ENCODE assay signal across 12 cellular contexts in the genomic region with DNA sequence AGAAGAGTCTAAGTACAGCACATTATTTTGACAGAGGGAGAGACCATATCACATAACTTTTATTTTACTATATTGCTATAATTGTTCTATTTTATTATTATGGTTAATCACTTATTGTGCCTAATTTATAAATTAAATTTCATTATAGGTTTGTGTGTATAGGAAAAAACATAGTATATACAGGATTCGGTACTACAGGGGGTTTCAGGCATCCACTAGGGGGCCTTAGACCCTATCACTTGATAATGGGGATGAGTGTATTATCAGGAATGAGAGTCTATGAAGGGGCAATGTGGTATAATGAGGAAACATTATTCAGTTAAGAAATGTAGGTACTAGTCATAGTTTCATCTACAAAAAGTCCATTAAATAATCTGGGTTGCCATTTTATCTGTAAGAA.
DNase-seq lines count a peak whose midpoint lies in the region; ATAC-seq, FAIRE-seq and TF ChIP-seq lines count a peak whose summit lies in the region.
"Had no signal": no experiment of that assay in that cellular context is flagged by ENCODE, and none has a peak within 500 bp of the region (broad histone marks: within the 10 kb centered on the region; RNA-seq: fewer than 3 reads in every experiment).

No MANE protein-coding gene starts in this region.

- no peaks in the 10 kb centered on the region for H3K9me1 ChIP-seq in endothelial cell of umbilical vein (replicated peaks; ENCODE audit: control insufficient read depth, extremely low read depth, insufficient read depth, low read length)

- in situ Hi-C loops in ACHN (cut with HindIII; ENCODE audit: low pct_ligation_motif_present, low pct_unique_long_range_greater_than_20kb, low sequenced_read_pairs), result no loop called here

- no peak overlapping the region for H3K4me2 ChIP-seq in endothelial cell of umbilical vein (ENCODE audit: insufficient read depth, low read length)

- H4K20me1 ChIP-seq in endothelial cell of umbilical vein (replicated peaks; ENCODE audit: control insufficient read depth, extremely low read depth, insufficient read depth, low read length), result no peaks in the 10 kb centered on the region

- no peak overlapping the region for H3K9ac ChIP-seq in endothelial cell of umbilical vein (replicated peaks; ENCODE audit: extremely low read depth, insufficient read depth, low read length)

- TF ChIP-seq EP300 in upper lobe of left lung (IDR thresholded peaks at IDR 0.05), result no peak

- ATAC-seq in GM18909 (IDR thresholded peaks at IDR 0.05; ENCODE audit: poor library complexity, unreplicated experiment) (peak; percentile 68), upper lobe of left lung (ENCODE audit: low FRiP score in 2 of 2) (no peak)
- ATAC-seq: T-helper 17 cell had no signal

- H3K4me1 ChIP-seq in endothelial cell of umbilical vein (ENCODE audit: control insufficient read depth, extremely low read depth, insufficient read depth, low read length), result no peaks in the 10 kb centered on the region
- no peaks in the 10 kb centered on the region for H3K4me1 ChIP-seq in upper lobe of left lung

- no peak overlapping the region for H2AFZ ChIP-seq in endothelial cell of umbilical vein (ENCODE audit: low read depth, low read length)

- H3K36me3 ChIP-seq in endothelial cell of umbilical vein (ENCODE audit: control insufficient read depth in 2 of 2, extremely low read depth in 1 of 2, insufficient read depth in 2 of 2, low read length in 2 of 2) (no peaks in the 10 kb centered on the region), upper lobe of left lung (no peaks in the 10 kb centered on the region)

- dilution Hi-C loops in endothelial cell of umbilical vein (cut with MboI; ENCODE audit: extremely low pct_ligation_motif_present, low sequenced_read_pairs), result no loop called here

- H3K79me2 ChIP-seq in endothelial cell of umbilical vein (ENCODE audit: control insufficient read depth, insufficient read depth, low read length), result no peaks in the 10 kb centered on the region

- TF ChIP-seq POLR2A in endothelial cell of umbilical vein (IDR thresholded peaks at IDR 0.05; ENCODE audit: low read depth, low read length) (no peak), upper lobe of left lung (IDR thresholded peaks at IDR 0.05) (no peak)

- CTCF ChIA-PET in endothelial cell of umbilical vein (lab: Charles Lee), result no interaction called here

- H3K9me3 ChIP-seq in endothelial cell of umbilical vein (replicated peaks; ENCODE audit: control insufficient read depth, insufficient read depth, low read length) (no peaks in the 10 kb centered on the region), upper lobe of left lung (no peaks in the 10 kb centered on the region)

- no peaks in the 10 kb centered on the region for H3K27me3 ChIP-seq in endothelial cell of umbilical vein (ENCODE audit: control insufficient read depth in 2 of 2, insufficient read depth in 2 of 2, low read length in 2 of 2)
- H3K27me3 ChIP-seq in upper lobe of left lung, result no peaks in the 10 kb centered on the region

- H3K27ac ChIP-seq in endothelial cell of umbilical vein (ENCODE audit: insufficient read depth, low read depth, low read length), result no peak overlapping the region
- no peak overlapping the region for H3K27ac ChIP-seq in upper lobe of left lung

- DNase-seq in ACHN, result peak; percentile 6
- DNase-seq in NCI-H1694 treated with DMSO at 0.1 percent for 48 hours (lab: John Stamatoyannopoulos, UW), result peak; percentile 5
- peak; percentile 5 for DNase-seq in endothelial cell of umbilical vein (ENCODE audit: low read depth, low spot score)
- no peak for DNase-seq in upper lobe of left lung
- DNase-seq in activated CD4-positive, alpha-beta T cell treated with anti-CD3 and anti-CD28 coated beads, Interleukin-2, amount 50 U/mL, for 4 hours, result no peak
- DNase-seq in H4 (ENCODE audit: low spot score), result no peak
- DNase-seq in activated naive CD4-positive, alpha-beta T cell (lab: John Stamatoyannopoulos, UW), result no peak
- DNase-seq: activated naive CD8-positive, alpha-beta T cell treated with anti-CD3 and anti-CD28 coated beads, Interleukin-2, amount 10 ng/mL, durations not matched to agents 7 days and 5 days; foreskin melanocyte; KG1; T-helper 17 cell had no signal

- WGBS in upper lobe of left lung, 2 donors, result 65 to 76% methylated on average over 1 of the region's 1 CpG

- no peak for FAIRE-seq in endothelial cell of umbilical vein (lab: Jason Lieb, UNC)

- H3K4me3 ChIP-seq in endothelial cell of umbilical vein (replicated peaks in 1 of 3; ENCODE audit: insufficient read depth in 1 of 3, low read depth in 1 of 3, low read length in 3 of 3) (no peak overlapping the region), upper lobe of left lung (no peak overlapping the region)

- no TSS peak for BruUV-seq in endothelial cell of umbilical vein (replicated peaks; lab: Mats Ljungman, UMichigan)

- TF ChIP-seq CTCF in endothelial cell of umbilical vein (IDR thresholded peaks at IDR 0.05; ENCODE audit: extremely low read depth in 1 of 2, insufficient read depth in 1 of 2, low read depth in 1 of 2, low read length in 2 of 2) (peak in 1 of 2 donors; percentile 20), upper lobe of left lung (IDR thresholded peaks at IDR 0.05) (no peak)

- POLR2A ChIA-PET in endothelial cell of umbilical vein (lab: Charles Lee), result no interaction called here

- intact Hi-C loops in endothelial cell of umbilical vein (cut with micrococcal nuclease), result loop anchor here (5.0 to 10.0 kb wide), 2 partner anchors 404 to 567 kb away; no protein-coding TSS in a partner anchor

TF ChIP-seq in endothelial cell of umbilical vein, 7 proteins besides CTCF, POLR2A, EP300 and RAD21:
- no peak for TF ChIP-seq FOS (IDR thresholded peaks at IDR 0.05; ENCODE audit: borderline replicate concordance, insufficient read depth, low read length)
- no peak for TF ChIP-seq JUN (IDR thresholded peaks at IDR 0.05; ENCODE audit: borderline replicate concordance, insufficient read depth, insufficient read length, low read depth)
- no peak for TF ChIP-seq POLR2AphosphoS5 (IDR thresholded peaks at IDR 0.05; ENCODE audit: insufficient read depth, low read depth, low read length)
- no peak for TF ChIP-seq EZH2 (IDR thresholded peaks at IDR 0.05; ENCODE audit: borderline replicate concordance, low read depth, low read length, severe bottlenecking)
- no peak for TF ChIP-seq GATA2 (IDR thresholded peaks at IDR 0.05; ENCODE audit: insufficient read depth, insufficient read length, low read depth, low read length)
- TF ChIP-seq, protein P1, sequence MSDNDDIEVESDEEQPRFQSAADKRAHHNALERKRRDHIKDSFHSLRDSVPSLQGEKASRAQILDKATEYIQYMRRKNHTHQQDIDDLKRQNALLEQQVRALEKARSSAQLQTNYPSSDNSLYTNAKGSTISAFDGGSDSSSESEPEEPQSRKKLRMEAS (IDR thresholded peaks at IDR 0.05; ENCODE audit: insufficient read depth, insufficient read length), result no peak
- no peak for TF ChIP-seq MYC (IDR thresholded peaks at IDR 0.05; ENCODE audit: low read depth, low read length)

Comparison
In these comparisons a context has a peak if more than half of its experiments do, and no peak if none do; other contexts are left out.
1. DNase-seq: peak in ACHN (single experiment), NCI-H1694 treated with DMSO at 0.1 percent for 48 hours (single experiment) and endothelial cell of umbilical vein (single experiment); none in upper lobe of left lung (0 of 2), activated CD4-positive, alpha-beta T cell treated with anti-CD3 and anti-CD28 coated beads, Interleukin-2, amount 50 U/mL, for 4 hours (0 of 2), H4 (single experiment) and activated naive CD4-positive, alpha-beta T cell (0 of 4).